In the genomic region with DNA sequence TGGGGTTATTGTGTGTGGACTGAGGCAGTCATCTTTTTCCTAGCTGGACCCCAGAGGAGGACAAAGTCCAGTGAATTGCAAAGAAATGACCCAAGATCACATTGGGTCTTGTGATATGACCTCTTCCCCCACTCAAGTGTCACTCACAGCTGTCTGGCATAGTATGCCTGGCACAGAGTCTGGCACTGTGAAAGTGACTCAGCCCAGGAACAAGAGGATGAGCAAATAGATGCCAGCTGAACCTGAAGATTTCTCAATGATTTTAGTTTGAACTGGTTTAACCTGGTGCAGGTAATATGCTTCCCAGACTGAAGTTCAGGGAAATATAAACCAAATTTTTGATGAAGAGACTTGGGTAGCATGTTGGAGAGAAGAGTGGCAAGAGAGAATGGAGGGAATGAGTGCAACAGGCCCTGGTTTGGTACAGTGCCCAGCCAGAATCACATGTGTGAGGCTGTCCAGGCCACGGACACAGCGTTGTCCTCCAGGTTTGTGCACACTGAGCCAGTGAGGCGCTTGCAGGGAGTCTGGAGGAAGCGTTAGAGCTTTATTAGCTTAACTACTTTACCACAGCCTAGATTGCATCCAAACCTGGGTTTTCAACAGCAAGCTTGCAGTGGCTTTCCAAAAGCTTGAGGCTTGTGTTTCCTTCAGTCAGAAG, we compare ENCODE assay signal across 16 cellular contexts.
DNase-seq lines count a peak whose midpoint lies in the region; ATAC-seq, FAIRE-seq and TF ChIP-seq lines count a peak whose summit lies in the region.
"Had no signal": no experiment of that assay in that cellular context is flagged by ENCODE, and none has a peak within 500 bp of the region (broad histone marks: within the 10 kb centered on the region; RNA-seq: fewer than 3 reads in every experiment).

No MANE protein-coding gene starts in this region.

- TF ChIP-seq CTCF in A549 (IDR thresholded peaks at IDR 0.05) (no peak), astrocyte (IDR thresholded peaks at IDR 0.05; ENCODE audit: insufficient read depth, low read depth, low read length) (no peak), mesothelial cell of epicardium (IDR thresholded peaks at IDR 0.05; ENCODE audit: unreplicated experiment) (no peak)

- no peaks in the 10 kb centered on the region for H3K27me3 ChIP-seq in astrocyte (ENCODE audit: insufficient read depth, low read length)
- H3K27me3 ChIP-seq: BE2C, Peyer's patch had no signal

- H3K4me1 Mint-ChIP-seq in astrocyte (ENCODE audit: low read depth, unreplicated experiment) (no peaks in the 10 kb centered on the region), mesothelial cell of epicardium (no peaks in the 10 kb centered on the region)
- H3K4me1 Mint-ChIP-seq: CD4-positive, alpha-beta memory T cell had no signal

- TF ChIP-seq POLR2A in A549 (IDR thresholded peaks at IDR 0.05; ENCODE audit: low read length), result no peak

- DNase-seq in A549 (ENCODE audit: low read depth in 1 of 2, low spot score in 1 of 2), result peak in 1 of 2 experiments; percentile 8
- peak; percentile 94 for DNase-seq in DMS53 treated with DMSO at 0.1 percent for 48 hours (lab: John Stamatoyannopoulos, UW; ENCODE audit: unreplicated experiment)
- no peak for DNase-seq in astrocyte (ENCODE audit: low read depth)
- DNase-seq in left ventricle myocardium superior, result peak; percentile 44
- DNase-seq in hypothalamus (lab: John Stamatoyannopoulos, UW), result no peak
- DNase-seq in mesothelial cell of epicardium (ENCODE audit: low spot score in 2 of 2, unreplicated experiment in 2 of 2), result no peak
- no peak for DNase-seq in GM19240 (ENCODE audit: insufficient read length, low spot score)
- DNase-seq: BE2C; CD4-positive, alpha-beta memory T cell; HFFc6; NCI-H1930; NCI-H345; Peyer's patch; SIG-M5 had no signal

- peaks cover 11% of the 10 kb centered on the region for H3K4me1 ChIP-seq in A549
- no peaks in the 10 kb centered on the region for H3K4me1 ChIP-seq in astrocyte (ENCODE audit: insufficient read depth, low read length)
- H3K4me1 ChIP-seq: BE2C, Peyer's patch had no signal

- H3K4me3 ChIP-seq in A549, result no peak overlapping the region
- no peak overlapping the region for H3K4me3 ChIP-seq in astrocyte (ENCODE audit: insufficient read depth, low read depth, low read length)
- H3K4me3 ChIP-seq: Peyer's patch had no signal

- H3K27me3 Mint-ChIP-seq in astrocyte (ENCODE audit: low read depth, unreplicated experiment) (peaks cover 5% of the 10 kb centered on the region), mesothelial cell of epicardium (ENCODE audit: low read depth) (no peaks in the 10 kb centered on the region)
- H3K27me3 Mint-ChIP-seq: CD4-positive, alpha-beta memory T cell had no signal

- H2AFZ ChIP-seq in astrocyte (ENCODE audit: low read depth, low read length), result no peak overlapping the region

- no peak overlapping the region for H3K9ac ChIP-seq in astrocyte (ENCODE audit: low read length)

- H3K27ac Mint-ChIP-seq in astrocyte (ENCODE audit: unreplicated experiment) (no peak overlapping the region), mesothelial cell of epicardium (no peak overlapping the region)
- H3K27ac Mint-ChIP-seq: CD4-positive, alpha-beta memory T cell; HFFc6 had no signal

- no peaks in the 10 kb centered on the region for H3K79me2 ChIP-seq in astrocyte (ENCODE audit: insufficient read depth, low read length)

- no peaks in the 10 kb centered on the region for H3K36me3 ChIP-seq in astrocyte (ENCODE audit: insufficient read depth, low read length)
- H3K36me3 ChIP-seq: BE2C, Peyer's patch had no signal

- FAIRE-seq in A549 (lab: Jason Lieb, UNC), result no peak
- FAIRE-seq in astrocyte (lab: Jason Lieb, UNC), result peak; percentile 9
- FAIRE-seq: D721Med had no signal

- POLR2A ChIA-PET in A549 (lab: Yijun Ruan, JAX), result no interaction called here

- H3K27ac ChIP-seq in A549, result no peak overlapping the region
- H3K27ac ChIP-seq in astrocyte (ENCODE audit: low read depth, low read length), result no peak overlapping the region
- H3K27ac ChIP-seq: Peyer's patch had no signal

- WGBS in A549 (ENCODE audit: missing lambda C conversion rate), result 80% methylated on average over 4 of the region's 4 CpGs

- ATAC-seq in A549 (peak; percentile 48 to 54; a peak in 3 of 6 replicates), left ventricle myocardium superior (peak; percentile 80), HG03045 (IDR thresholded peaks at IDR 0.05; ENCODE audit: unreplicated experiment) (no peak)

- H3K9me3 ChIP-seq in A549, result no peaks in the 10 kb centered on the region
- no peaks in the 10 kb centered on the region for H3K9me3 ChIP-seq in astrocyte (ENCODE audit: insufficient read depth, low read depth, low read length)
- H3K9me3 ChIP-seq: BE2C, Peyer's patch had no signal

- H3K36me3 Mint-ChIP-seq in astrocyte (ENCODE audit: low read depth, unreplicated experiment) (no peaks in the 10 kb centered on the region), mesothelial cell of epicardium (no peaks in the 10 kb centered on the region)
- H3K36me3 Mint-ChIP-seq: CD4-positive, alpha-beta memory T cell had no signal

- CTCF ChIA-PET in A549 (lab: Yijun Ruan, JAX), result no interaction called here

- no peak for TF ChIP-seq RAD21 in A549 (conservative IDR thresholded peaks at IDR 0.05 in 1 of 2, IDR thresholded peaks at IDR 0.05 in 1 of 2)

- H3K4me3 Mint-ChIP-seq in astrocyte (ENCODE audit: unreplicated experiment) (no peak overlapping the region), mesothelial cell of epicardium (no peak overlapping the region)
- H3K4me3 Mint-ChIP-seq: CD4-positive, alpha-beta memory T cell; HFFc6 had no signal

- no peak for TF ChIP-seq EP300 in A549 (IDR thresholded peaks at IDR 0.05)

- intact Hi-C loops in left ventricle myocardium superior (cut with micrococcal nuclease), result no loop called here

- H4K20me1 ChIP-seq in astrocyte (ENCODE audit: insufficient read depth, low read length), result no peaks in the 10 kb centered on the region

- H3K4me2 ChIP-seq in A549 (peak overlapping the region; percentile 10; the same call in 1 of the 3 replicates), astrocyte (ENCODE audit: low read length) (no peak overlapping the region)

- H3K9me3 Mint-ChIP-seq in astrocyte (ENCODE audit: unreplicated experiment), result no peaks in the 10 kb centered on the region
- H3K9me3 Mint-ChIP-seq in mesothelial cell of epicardium, result peaks cover 5% of the 10 kb centered on the region
- H3K9me3 Mint-ChIP-seq: HFFc6 had no signal

TF ChIP-seq in A549, 52 proteins besides CTCF, POLR2A, EP300 and RAD21:
- no peak for TF ChIP-seq RCOR1 (IDR thresholded peaks at IDR 0.05; ENCODE audit: low read depth, low read length)
- TF ChIP-seq NPAS2 (CRISPR knock-in tag; IDR thresholded peaks at IDR 0.05; ENCODE audit: borderline replicate concordance), result no peak
- TF ChIP-seq EHMT2 (IDR thresholded peaks at IDR 0.05; ENCODE audit: low read depth), result no peak
- TF ChIP-seq, protein P1, sequence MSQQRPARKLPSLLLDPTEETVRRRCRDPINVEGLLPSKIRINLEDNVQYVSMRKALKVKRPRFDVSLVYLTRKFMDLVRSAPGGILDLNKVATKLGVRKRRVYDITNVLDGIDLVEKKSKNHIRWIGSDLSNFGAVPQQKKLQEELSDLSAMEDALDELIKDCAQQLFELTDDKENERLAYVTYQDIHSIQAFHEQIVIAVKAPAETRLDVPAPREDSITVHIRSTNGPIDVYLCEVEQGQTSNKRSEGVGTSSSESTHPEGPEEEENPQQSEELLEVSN (IDR thresholded peaks at IDR 0.05; ENCODE audit: borderline replicate concordance, low read depth), result no peak
- TF ChIP-seq ELK1 (IDR thresholded peaks at IDR 0.05; ENCODE audit: low read depth, low read length), result no peak
- TF ChIP-seq, protein P2, sequence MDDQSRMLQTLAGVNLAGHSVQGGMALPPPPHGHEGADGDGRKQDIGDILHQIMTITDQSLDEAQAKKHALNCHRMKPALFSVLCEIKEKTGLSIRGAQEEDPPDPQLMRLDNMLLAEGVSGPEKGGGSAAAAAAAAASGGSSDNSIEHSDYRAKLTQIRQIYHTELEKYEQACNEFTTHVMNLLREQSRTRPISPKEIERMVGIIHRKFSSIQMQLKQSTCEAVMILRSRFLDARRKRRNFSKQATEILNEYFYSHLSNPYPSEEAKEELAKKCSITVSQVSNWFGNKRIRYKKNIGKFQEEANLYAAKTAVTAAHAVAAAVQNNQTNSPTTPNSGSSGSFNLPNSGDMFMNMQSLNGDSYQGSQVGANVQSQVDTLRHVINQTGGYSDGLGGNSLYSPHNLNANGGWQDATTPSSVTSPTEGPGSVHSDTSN (IDR thresholded peaks at IDR 0.05), result no peak
- TF ChIP-seq TFCP2L1 (CRISPR knock-in tag; IDR thresholded peaks at IDR 0.05), result no peak
- no peak for TF ChIP-seq BCL3 (IDR thresholded peaks at IDR 0.05)
- no peak for TF ChIP-seq MAZ (IDR thresholded peaks at IDR 0.05; ENCODE audit: borderline replicate concordance, low read depth, low read length)
- TF ChIP-seq MYC (IDR thresholded peaks at IDR 0.05; ENCODE audit: borderline replicate concordance, low read length), result no peak
- no peak for TF ChIP-seq CHD4 (IDR thresholded peaks at IDR 0.05; ENCODE audit: borderline replicate concordance)
- no peak for TF ChIP-seq POLR2AphosphoS2 (conservative IDR thresholded peaks at IDR 0.05; ENCODE audit: low read length)
- TF ChIP-seq NR3C1 (IDR thresholded peaks at IDR 0.05), result no peak
- TF ChIP-seq HOXB5 (CRISPR knock-in tag; IDR thresholded peaks at IDR 0.05), result no peak

Comparison
In these comparisons a context has a peak if more than half of its experiments do, and no peak if none do; other contexts are left out.
1. DNase-seq: peak in DMS53 treated with DMSO at 0.1 percent for 48 hours (single experiment) and left ventricle myocardium superior (single experiment); none in astrocyte (single experiment), hypothalamus (0 of 51), mesothelial cell of epicardium (0 of 2) and GM19240 (single experiment).